1 cellular context compared by ENCODE assay signal in the genomic region with DNA sequence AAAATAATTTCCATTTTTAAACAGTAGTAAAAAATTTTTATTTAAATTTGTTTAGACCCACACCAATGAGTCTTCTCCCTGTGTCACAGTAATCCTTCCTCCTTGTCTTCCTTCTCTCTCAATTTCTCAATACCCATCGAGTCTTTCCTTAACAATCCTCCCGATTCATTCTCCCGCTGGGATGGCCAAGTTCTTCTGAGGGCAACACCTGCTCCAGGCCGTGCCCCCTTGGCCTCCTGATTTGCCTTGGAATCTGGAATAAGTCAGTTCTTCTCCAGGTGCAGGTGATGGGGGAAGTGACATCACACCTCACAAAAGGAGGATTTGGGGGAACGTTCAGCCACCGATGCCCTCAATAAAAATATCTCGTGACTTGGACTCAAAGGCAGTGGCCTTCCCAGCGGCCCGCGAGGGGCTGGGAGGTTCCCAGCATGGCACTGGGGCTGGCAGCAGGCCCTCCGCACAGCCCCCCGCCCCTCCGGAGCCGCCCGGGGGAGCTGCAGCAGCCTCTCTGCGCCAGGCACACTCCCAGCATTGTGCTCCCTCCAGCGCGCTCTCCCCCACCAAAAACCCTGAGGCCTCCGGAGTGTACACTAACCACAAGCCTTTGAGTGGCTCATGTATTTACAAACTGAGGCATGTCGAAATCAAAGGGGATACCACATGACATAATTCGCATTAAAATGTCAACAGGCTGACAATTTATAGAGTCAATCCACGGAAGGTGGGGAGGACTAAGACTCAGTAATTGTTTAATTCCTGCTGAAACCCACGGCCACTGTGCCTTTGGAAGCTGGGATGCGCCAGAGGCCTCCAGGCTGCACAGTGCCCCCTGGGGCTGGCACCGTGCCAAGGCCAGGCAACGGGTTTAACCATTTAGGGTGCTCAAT.
TF ChIP-seq lines count a peak whose summit lies in the region.

No MANE protein-coding gene starts in this region.

TF ChIP-seq in HepG2, 621 proteins besides CTCF, POLR2A, EP300 and RAD21 (continued from another document and continues in another):
- TF ChIP-seq, protein P1, sequence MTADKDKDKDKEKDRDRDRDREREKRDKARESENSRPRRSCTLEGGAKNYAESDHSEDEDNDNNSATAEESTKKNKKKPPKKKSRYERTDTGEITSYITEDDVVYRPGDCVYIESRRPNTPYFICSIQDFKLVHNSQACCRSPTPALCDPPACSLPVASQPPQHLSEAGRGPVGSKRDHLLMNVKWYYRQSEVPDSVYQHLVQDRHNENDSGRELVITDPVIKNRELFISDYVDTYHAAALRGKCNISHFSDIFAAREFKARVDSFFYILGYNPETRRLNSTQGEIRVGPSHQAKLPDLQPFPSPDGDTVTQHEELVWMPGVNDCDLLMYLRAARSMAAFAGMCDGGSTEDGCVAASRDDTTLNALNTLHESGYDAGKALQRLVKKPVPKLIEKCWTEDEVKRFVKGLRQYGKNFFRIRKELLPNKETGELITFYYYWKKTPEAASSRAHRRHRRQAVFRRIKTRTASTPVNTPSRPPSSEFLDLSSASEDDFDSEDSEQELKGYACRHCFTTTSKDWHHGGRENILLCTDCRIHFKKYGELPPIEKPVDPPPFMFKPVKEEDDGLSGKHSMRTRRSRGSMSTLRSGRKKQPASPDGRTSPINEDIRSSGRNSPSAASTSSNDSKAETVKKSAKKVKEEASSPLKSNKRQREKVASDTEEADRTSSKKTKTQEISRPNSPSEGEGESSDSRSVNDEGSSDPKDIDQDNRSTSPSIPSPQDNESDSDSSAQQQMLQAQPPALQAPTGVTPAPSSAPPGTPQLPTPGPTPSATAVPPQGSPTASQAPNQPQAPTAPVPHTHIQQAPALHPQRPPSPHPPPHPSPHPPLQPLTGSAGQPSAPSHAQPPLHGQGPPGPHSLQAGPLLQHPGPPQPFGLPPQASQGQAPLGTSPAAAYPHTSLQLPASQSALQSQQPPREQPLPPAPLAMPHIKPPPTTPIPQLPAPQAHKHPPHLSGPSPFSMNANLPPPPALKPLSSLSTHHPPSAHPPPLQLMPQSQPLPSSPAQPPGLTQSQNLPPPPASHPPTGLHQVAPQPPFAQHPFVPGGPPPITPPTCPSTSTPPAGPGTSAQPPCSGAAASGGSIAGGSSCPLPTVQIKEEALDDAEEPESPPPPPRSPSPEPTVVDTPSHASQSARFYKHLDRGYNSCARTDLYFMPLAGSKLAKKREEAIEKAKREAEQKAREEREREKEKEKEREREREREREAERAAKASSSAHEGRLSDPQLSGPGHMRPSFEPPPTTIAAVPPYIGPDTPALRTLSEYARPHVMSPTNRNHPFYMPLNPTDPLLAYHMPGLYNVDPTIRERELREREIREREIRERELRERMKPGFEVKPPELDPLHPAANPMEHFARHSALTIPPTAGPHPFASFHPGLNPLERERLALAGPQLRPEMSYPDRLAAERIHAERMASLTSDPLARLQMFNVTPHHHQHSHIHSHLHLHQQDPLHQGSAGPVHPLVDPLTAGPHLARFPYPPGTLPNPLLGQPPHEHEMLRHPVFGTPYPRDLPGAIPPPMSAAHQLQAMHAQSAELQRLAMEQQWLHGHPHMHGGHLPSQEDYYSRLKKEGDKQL (CRISPR knock-in tag; IDR thresholded peaks at IDR 0.05; ENCODE audit: low read depth): 0 out of 2 replicates have a peak, but pooled peaks have one; percentile 66
- TF ChIP-seq SMAD3 (CRISPR knock-in tag; IDR thresholded peaks at IDR 0.05) (peak; percentile 92), ZNF143 (CRISPR knock-in tag; IDR thresholded peaks at IDR 0.05) (0 out of 2 replicates have a peak, but pooled peaks have one; percentile 34), ATF7 (IDR thresholded peaks at IDR 0.05) (no peak), ATF7 (CRISPR knock-in tag; IDR thresholded peaks at IDR 0.05) (peak; percentile 78; the same call in 1 of the 2 replicates), FOXA1 (IDR thresholded peaks at IDR 0.05) (peak; percentile 59; the same call in 1 of the 2 replicates), FOXA1 (CRISPR knock-in tag; IDR thresholded peaks at IDR 0.05) (peak; percentile 98), NFRKB (IDR thresholded peaks at IDR 0.05) (no peak), MAF1 (CRISPR knock-in tag; IDR thresholded peaks at IDR 0.05; ENCODE audit: borderline replicate concordance) (0 out of 2 replicates have a peak, but pooled peaks have one; percentile 46), ZSCAN25 (CRISPR knock-in tag; IDR thresholded peaks at IDR 0.05) (no peak), MED1 (CRISPR knock-in tag; IDR thresholded peaks at IDR 0.05) (peak; percentile 92), FOXA3 (CRISPR knock-in tag; IDR thresholded peaks at IDR 0.05) (peak; percentile 99), ZNF292 (CRISPR knock-in tag; IDR thresholded peaks at IDR 0.05; ENCODE audit: borderline replicate concordance, low read depth) (peak; percentile 85), KLF11 (CRISPR knock-in tag; IDR thresholded peaks at IDR 0.05) (no peak), RBFOX2 (IDR thresholded peaks at IDR 0.05; ENCODE audit: low read depth, low read length) (peak; percentile 63; the same call in 1 of the 2 replicates), PCBP2 (optimal IDR thresholded peaks at IDR 0.05; ENCODE audit: low read depth, low read length, poor library complexity, severe bottlenecking) (peak; percentile 53), SMYD3 (CRISPR knock-in tag; IDR thresholded peaks at IDR 0.05) (peak; percentile 57; the same call in 1 of the 2 replicates), SKI (IDR thresholded peaks at IDR 0.05; ENCODE audit: partially characterized antibody) (peak; percentile 22), MXI1 (IDR thresholded peaks at IDR 0.05; ENCODE audit: borderline replicate concordance, low read depth, low read length) (peak; percentile 60; the same call in 1 of the 3 replicates), DNMT3B (CRISPR knock-in tag; conservative IDR thresholded peaks at IDR 0.05) (0 out of 2 replicates have a peak, but pooled peaks have one; percentile 57), THAP11 (CRISPR knock-in tag; IDR thresholded peaks at IDR 0.05) (peak; percentile 74), BCL6 (CRISPR knock-in tag; IDR thresholded peaks at IDR 0.05) (peak; percentile 88)
- TF ChIP-seq, protein P2, sequence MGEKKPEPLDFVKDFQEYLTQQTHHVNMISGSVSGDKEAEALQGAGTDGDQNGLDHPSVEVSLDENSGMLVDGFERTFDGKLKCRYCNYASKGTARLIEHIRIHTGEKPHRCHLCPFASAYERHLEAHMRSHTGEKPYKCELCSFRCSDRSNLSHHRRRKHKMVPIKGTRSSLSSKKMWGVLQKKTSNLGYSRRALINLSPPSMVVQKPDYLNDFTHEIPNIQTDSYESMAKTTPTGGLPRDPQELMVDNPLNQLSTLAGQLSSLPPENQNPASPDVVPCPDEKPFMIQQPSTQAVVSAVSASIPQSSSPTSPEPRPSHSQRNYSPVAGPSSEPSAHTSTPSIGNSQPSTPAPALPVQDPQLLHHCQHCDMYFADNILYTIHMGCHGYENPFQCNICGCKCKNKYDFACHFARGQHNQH (CRISPR knock-in tag; IDR thresholded peaks at IDR 0.05): peak; percentile 46; the same call in 1 of the 2 replicates
- TF ChIP-seq, protein P3, sequence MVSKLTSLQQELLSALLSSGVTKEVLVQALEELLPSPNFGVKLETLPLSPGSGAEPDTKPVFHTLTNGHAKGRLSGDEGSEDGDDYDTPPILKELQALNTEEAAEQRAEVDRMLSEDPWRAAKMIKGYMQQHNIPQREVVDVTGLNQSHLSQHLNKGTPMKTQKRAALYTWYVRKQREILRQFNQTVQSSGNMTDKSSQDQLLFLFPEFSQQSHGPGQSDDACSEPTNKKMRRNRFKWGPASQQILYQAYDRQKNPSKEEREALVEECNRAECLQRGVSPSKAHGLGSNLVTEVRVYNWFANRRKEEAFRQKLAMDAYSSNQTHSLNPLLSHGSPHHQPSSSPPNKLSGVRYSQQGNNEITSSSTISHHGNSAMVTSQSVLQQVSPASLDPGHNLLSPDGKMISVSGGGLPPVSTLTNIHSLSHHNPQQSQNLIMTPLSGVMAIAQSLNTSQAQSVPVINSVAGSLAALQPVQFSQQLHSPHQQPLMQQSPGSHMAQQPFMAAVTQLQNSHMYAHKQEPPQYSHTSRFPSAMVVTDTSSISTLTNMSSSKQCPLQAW (CRISPR knock-in tag; IDR thresholded peaks at IDR 0.05): peak; percentile 61; the same call in 1 of the 2 replicates
- TF ChIP-seq, protein P4, sequence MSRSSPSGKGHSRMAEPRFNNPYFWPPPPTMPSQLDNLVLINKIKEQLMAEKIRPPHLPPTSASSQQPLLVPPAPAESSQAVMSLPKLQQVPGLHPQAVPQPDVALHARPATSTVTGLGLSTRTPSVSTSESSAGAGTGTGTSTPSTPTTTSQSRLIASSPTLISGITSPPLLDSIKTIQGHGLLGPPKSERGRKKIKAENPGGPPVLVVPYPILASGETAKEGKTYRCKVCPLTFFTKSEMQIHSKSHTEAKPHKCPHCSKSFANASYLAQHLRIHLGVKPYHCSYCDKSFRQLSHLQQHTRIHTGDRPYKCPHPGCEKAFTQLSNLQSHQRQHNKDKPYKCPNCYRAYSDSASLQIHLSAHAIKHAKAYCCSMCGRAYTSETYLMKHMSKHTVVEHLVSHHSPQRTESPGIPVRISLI (CRISPR knock-in tag; IDR thresholded peaks at IDR 0.05; ENCODE audit: borderline replicate concordance): peak; percentile 37; the same call in 1 of the 2 replicates
- TF ChIP-seq, protein P5, sequence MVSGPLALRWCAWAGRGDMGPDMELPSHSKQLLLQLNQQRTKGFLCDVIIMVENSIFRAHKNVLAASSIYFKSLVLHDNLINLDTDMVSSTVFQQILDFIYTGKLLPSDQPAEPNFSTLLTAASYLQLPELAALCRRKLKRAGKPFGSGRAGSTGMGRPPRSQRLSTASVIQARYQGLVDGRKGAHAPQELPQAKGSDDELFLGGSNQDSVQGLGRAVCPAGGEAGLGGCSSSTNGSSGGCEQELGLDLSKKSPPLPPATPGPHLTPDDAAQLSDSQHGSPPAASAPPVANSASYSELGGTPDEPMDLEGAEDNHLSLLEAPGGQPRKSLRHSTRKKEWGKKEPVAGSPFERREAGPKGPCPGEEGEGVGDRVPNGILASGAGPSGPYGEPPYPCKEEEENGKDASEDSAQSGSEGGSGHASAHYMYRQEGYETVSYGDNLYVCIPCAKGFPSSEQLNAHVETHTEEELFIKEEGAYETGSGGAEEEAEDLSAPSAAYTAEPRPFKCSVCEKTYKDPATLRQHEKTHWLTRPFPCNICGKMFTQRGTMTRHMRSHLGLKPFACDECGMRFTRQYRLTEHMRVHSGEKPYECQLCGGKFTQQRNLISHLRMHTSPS (CRISPR knock-in tag; IDR thresholded peaks at IDR 0.05; ENCODE audit: low read depth): peak; percentile 42; the same call in 1 of the 2 replicates
- TF ChIP-seq, protein P6, sequence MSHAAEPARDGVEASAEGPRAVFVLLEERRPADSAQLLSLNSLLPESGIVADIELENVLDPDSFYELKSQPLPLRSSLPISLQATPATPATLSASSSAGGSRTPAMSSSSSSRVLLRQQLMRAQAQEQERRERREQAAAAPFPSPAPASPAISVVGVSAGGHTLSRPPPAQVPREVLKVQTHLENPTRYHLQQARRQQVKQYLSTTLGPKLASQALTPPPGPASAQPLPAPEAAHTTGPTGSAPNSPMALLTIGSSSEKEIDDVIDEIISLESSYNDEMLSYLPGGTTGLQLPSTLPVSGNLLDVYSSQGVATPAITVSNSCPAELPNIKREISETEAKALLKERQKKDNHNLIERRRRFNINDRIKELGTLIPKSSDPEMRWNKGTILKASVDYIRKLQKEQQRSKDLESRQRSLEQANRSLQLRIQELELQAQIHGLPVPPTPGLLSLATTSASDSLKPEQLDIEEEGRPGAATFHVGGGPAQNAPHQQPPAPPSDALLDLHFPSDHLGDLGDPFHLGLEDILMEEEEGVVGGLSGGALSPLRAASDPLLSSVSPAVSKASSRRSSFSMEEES (CRISPR knock-in tag; IDR thresholded peaks at IDR 0.05): peak; percentile 99
- TF ChIP-seq, protein P7, sequence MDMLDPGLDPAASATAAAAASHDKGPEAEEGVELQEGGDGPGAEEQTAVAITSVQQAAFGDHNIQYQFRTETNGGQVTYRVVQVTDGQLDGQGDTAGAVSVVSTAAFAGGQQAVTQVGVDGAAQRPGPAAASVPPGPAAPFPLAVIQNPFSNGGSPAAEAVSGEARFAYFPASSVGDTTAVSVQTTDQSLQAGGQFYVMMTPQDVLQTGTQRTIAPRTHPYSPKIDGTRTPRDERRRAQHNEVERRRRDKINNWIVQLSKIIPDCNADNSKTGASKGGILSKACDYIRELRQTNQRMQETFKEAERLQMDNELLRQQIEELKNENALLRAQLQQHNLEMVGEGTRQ (IDR thresholded peaks at IDR 0.05; ENCODE audit: low read depth, low read length): no peak
- TF ChIP-seq, protein P7 (CRISPR knock-in tag; IDR thresholded peaks at IDR 0.05; ENCODE audit: borderline replicate concordance): no peak
- TF ChIP-seq, protein P8, sequence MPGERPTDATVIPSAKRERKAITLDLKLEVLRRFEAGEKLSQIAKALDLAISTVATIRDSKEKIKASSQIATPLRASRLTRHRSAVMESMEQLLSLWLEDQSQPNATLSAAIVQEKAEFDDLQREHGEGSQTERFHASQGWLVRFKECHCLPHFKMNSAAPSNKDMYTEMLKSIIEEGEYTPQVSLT (CRISPR knock-in tag; IDR thresholded peaks at IDR 0.05; ENCODE audit: borderline replicate concordance, low read depth): no peak
